In the genomic region with DNA sequence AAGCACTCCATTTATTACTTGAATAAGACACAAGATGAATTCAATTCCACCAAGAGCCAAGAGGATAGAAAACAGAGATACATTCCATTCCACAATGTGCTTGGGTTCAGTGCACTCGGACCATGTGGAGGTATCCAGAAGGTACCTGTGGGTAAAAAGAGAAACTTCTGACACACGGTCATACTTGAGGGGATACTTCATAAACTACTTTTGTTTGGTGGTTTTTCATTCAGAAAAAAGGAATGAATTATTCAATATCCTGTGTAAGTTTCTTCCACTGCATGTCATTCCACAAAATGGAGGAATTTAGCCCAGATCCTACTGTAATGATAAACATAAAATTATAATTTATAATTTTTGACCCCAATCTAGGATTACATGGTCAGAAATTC, we compare ENCODE assay signal across 13 cellular contexts. TPM values are rescaled to one million over a fixed set of nuclear protein-coding genes. Genes with fewer than 3 reads are reported as not detected.
DNase-seq lines count a peak whose midpoint lies in the region; ATAC-seq and TF ChIP-seq lines count a peak whose summit lies in the region.
"Had no signal": no experiment of that assay in that cellular context is flagged by ENCODE, and none has a peak within 500 bp of the region (broad histone marks: within the 10 kb centered on the region; RNA-seq: fewer than 3 reads in every experiment).

No MANE protein-coding gene starts in this region.

- H3K9me3 Mint-ChIP-seq in Caco-2 (ENCODE audit: unreplicated experiment) (no peaks in the 10 kb centered on the region), natural killer cell (no peaks in the 10 kb centered on the region)
- no peaks in the 10 kb centered on the region for H3K9me3 Mint-ChIP-seq in activated CD8-positive, alpha-beta T cell treated with anti-CD3 and anti-CD28 coated beads, Interleukin-2, amount 10 ng/mL, durations not matched to agents 7 days and 5 days (ENCODE audit: insufficient read depth)

- CTCF ChIA-PET in Caco-2 (lab: Charles Lee), result interaction anchor here (1.5 kb wide), 1 partner anchor 30 kb away, joined by 5 read pairs; no protein-coding TSS in a partner anchor
- CTCF ChIA-PET in Panc1 (lab: Charles Lee), result no interaction called here
- CTCF ChIA-PET in activated CD8-positive, alpha-beta T cell treated with anti-CD3 and anti-CD28 coated beads, Interleukin-2, amount 10 ng/mL, durations not matched to agents 7 days and 5 days (lab: Charles Lee), result no interaction called here

- H3K4me3 Mint-ChIP-seq in Caco-2 (ENCODE audit: unreplicated experiment) (no peak overlapping the region), natural killer cell (no peak overlapping the region)
- H3K4me3 Mint-ChIP-seq in activated CD8-positive, alpha-beta T cell treated with anti-CD3 and anti-CD28 coated beads, Interleukin-2, amount 10 ng/mL, durations not matched to agents 7 days and 5 days, result no peak overlapping the region
- H3K4me3 Mint-ChIP-seq: activated CD8-positive, alpha-beta memory T cell treated with anti-CD3 and anti-CD28 coated beads, Interleukin-2, amount 10 ng/mL, durations not matched to agents 7 days and 5 days had no signal

- TF ChIP-seq CTCF in Caco-2 (IDR thresholded peaks at IDR 0.05; ENCODE audit: insufficient read depth in 1 of 2, low read depth in 1 of 2, low read length in 1 of 2, severe bottlenecking in 1 of 2, unreplicated experiment in 1 of 2), result no peak
- TF ChIP-seq CTCF in Panc1 (IDR thresholded peaks at IDR 0.05), result no peak
- TF ChIP-seq CTCF in fibroblast of pulmonary artery (IDR thresholded peaks at IDR 0.05; ENCODE audit: low read length, missing control alignments), result no peak
- TF ChIP-seq CTCF in gastrocnemius medialis (IDR thresholded peaks at IDR 0.05 in 4 of 5, conservative IDR thresholded peaks at IDR 0.05 in 1 of 5), result no peak
- TF ChIP-seq CTCF in lower leg skin (IDR thresholded peaks at IDR 0.05), result no peak
- TF ChIP-seq CTCF in natural killer cell (IDR thresholded peaks at IDR 0.05), result no peak

- WGBS in lower leg skin, 2 donors, result 31 to 42% methylated on average over 2 of the region's 2 CpGs

- POLR2A ChIA-PET in Caco-2 (lab: Charles Lee) (no interaction called here), Panc1 (lab: Charles Lee) (interaction anchor here (1.4 kb wide), 1 partner anchor 101 kb away, joined by 5 read pairs; no protein-coding TSS in a partner anchor)
- POLR2A ChIA-PET in activated CD8-positive, alpha-beta T cell treated with anti-CD3 and anti-CD28 coated beads, Interleukin-2, amount 10 ng/mL, durations not matched to agents 7 days and 5 days (lab: Charles Lee), result no interaction called here

- H3K9me3 ChIP-seq in Caco-2 (no peaks in the 10 kb centered on the region), Panc1 (ENCODE audit: control insufficient read depth, insufficient read depth, low read depth, low read length) (no peaks in the 10 kb centered on the region), gastrocnemius medialis (no peaks in the 10 kb centered on the region)

- BruUV-seq in Caco-2 (replicated peaks; lab: Mats Ljungman, UMichigan) (no TSS peak), Panc1 (replicated peaks; lab: Mats Ljungman, UMichigan) (no TSS peak)

- H3K4me3 ChIP-seq in Caco-2 (ENCODE audit: low read depth, low read length) (no peak overlapping the region), Panc1 (ENCODE audit: low read depth in 2 of 2, low read length in 2 of 2) (peak overlapping the region; percentile 49 to 88), fibroblast of pulmonary artery (replicated peaks; ENCODE audit: low read depth, low read length) (peak overlapping the region; percentile 11), gastrocnemius medialis (no peak overlapping the region), lower leg skin (ENCODE audit: low read depth, poor library complexity, severe bottlenecking) (no peak overlapping the region)

- intact Hi-C loops in Caco-2 (cut with micrococcal nuclease; ENCODE audit: unreplicated experiment) (no loop called here), Panc1 (cut with micrococcal nuclease; ENCODE audit: unreplicated experiment) (no loop called here), gastrocnemius medialis (cut with DNase I; ENCODE audit: low total_unique reads) (no loop called here), lower leg skin (cut with DNase I; ENCODE audit: low total_unique reads) (no loop called here), natural killer cell (cut with micrococcal nuclease) (no loop called here)

- H3K27me3 Mint-ChIP-seq in Caco-2 (ENCODE audit: insufficient read depth, unreplicated experiment), result no peaks in the 10 kb centered on the region
- H3K27me3 Mint-ChIP-seq in activated CD8-positive, alpha-beta T cell treated with anti-CD3 and anti-CD28 coated beads, Interleukin-2, amount 10 ng/mL, durations not matched to agents 7 days and 5 days (ENCODE audit: low read depth), result peaks cover 8% of the 10 kb centered on the region
- H3K27me3 Mint-ChIP-seq in natural killer cell (ENCODE audit: low read depth in 2 of 2), result peaks cover 0 to 3% of the 10 kb centered on the region in 2 donors

- TF ChIP-seq POLR2A in gastrocnemius medialis (IDR thresholded peaks at IDR 0.05), result no peak
- TF ChIP-seq POLR2A in lower leg skin (IDR thresholded peaks at IDR 0.05), result no peak

- DNase-seq in Caco-2 (no peak), Panc1 (ENCODE audit: low read depth, low spot score) (no peak), fibroblast of pulmonary artery (ENCODE audit: low read depth) (no peak), gastrocnemius medialis (no peak), lower leg skin (ENCODE audit: low spot score in 2 of 2) (no peak), natural killer cell (no peak), NAMALWA (ENCODE audit: low spot score) (no peak)
- DNase-seq in activated CD8-positive, alpha-beta T cell treated with anti-CD3 and anti-CD28 coated beads, Interleukin-2, amount 10 ng/mL, durations not matched to agents 7 days and 5 days, result no peak
- DNase-seq: activated CD8-positive, alpha-beta memory T cell treated with anti-CD3 and anti-CD28 coated beads, Interleukin-2, amount 10 ng/mL, durations not matched to agents 7 days and 5 days; activated gamma-delta T cell treated with Interleukin-2 at 50 U/mL for 16 hours; aorta; MM.1S; stimulated activated CD4-positive, alpha-beta T cell treated with anti-CD3 and anti-CD28 coated beads, Interleukin-2, amount 100 ng/mL, for 48 hours had no signal

- no peak for ATAC-seq in Panc1
- ATAC-seq in gastrocnemius medialis, result no peak
- ATAC-seq in activated CD8-positive, alpha-beta T cell treated with anti-CD3 and anti-CD28 coated beads, Interleukin-2, amount 10 ng/mL, durations not matched to agents 7 days and 5 days, result no peak
- ATAC-seq in natural killer cell, result no peak
- ATAC-seq: activated CD8-positive, alpha-beta memory T cell treated with anti-CD3 and anti-CD28 coated beads, Interleukin-2, amount 10 ng/mL, durations not matched to agents 7 days and 5 days had no signal

- H3K27ac ChIP-seq in Panc1 (ENCODE audit: low read length) (peak overlapping the region; percentile 100), gastrocnemius medialis (peak overlapping the region; percentile 55 to 73 (median 69))

- H3K36me3 ChIP-seq in Caco-2 (ENCODE audit: control insufficient read depth, insufficient read depth, low read length), result peaks cover 2% of the 10 kb centered on the region; the same call in 1 of the 2 replicates
- H3K36me3 ChIP-seq in Panc1 (ENCODE audit: control insufficient read depth, insufficient read depth, low read length), result peaks cover 67% of the 10 kb centered on the region
- no peaks in the 10 kb centered on the region for H3K36me3 ChIP-seq in gastrocnemius medialis

- H3K4me1 Mint-ChIP-seq in Caco-2 (ENCODE audit: low read depth, unreplicated experiment) (peaks cover 45% of the 10 kb centered on the region), natural killer cell (no peaks in the 10 kb centered on the region)
- H3K4me1 Mint-ChIP-seq in activated CD8-positive, alpha-beta T cell treated with anti-CD3 and anti-CD28 coated beads, Interleukin-2, amount 10 ng/mL, durations not matched to agents 7 days and 5 days (ENCODE audit: low read depth), result no peaks in the 10 kb centered on the region
- H3K4me1 Mint-ChIP-seq: activated CD8-positive, alpha-beta memory T cell treated with anti-CD3 and anti-CD28 coated beads, Interleukin-2, amount 10 ng/mL, durations not matched to agents 7 days and 5 days had no signal

- H3K36me3 Mint-ChIP-seq in Caco-2 (ENCODE audit: insufficient read depth, unreplicated experiment) (peaks cover 78% of the 10 kb centered on the region), natural killer cell (no peaks in the 10 kb centered on the region)
- no peaks in the 10 kb centered on the region for H3K36me3 Mint-ChIP-seq in activated CD8-positive, alpha-beta T cell treated with anti-CD3 and anti-CD28 coated beads, Interleukin-2, amount 10 ng/mL, durations not matched to agents 7 days and 5 days (ENCODE audit: low read depth)
- H3K36me3 Mint-ChIP-seq: activated CD8-positive, alpha-beta memory T cell treated with anti-CD3 and anti-CD28 coated beads, Interleukin-2, amount 10 ng/mL, durations not matched to agents 7 days and 5 days had no signal

- peak overlapping the region; percentile 33 for H3K27ac Mint-ChIP-seq in Caco-2 (ENCODE audit: unreplicated experiment)
- H3K27ac Mint-ChIP-seq in activated CD8-positive, alpha-beta T cell treated with anti-CD3 and anti-CD28 coated beads, Interleukin-2, amount 10 ng/mL, durations not matched to agents 7 days and 5 days, result no peak overlapping the region
- H3K27ac Mint-ChIP-seq in natural killer cell, result no peak overlapping the region
- H3K27ac Mint-ChIP-seq: activated CD8-positive, alpha-beta memory T cell treated with anti-CD3 and anti-CD28 coated beads, Interleukin-2, amount 10 ng/mL, durations not matched to agents 7 days and 5 days had no signal

- in situ Hi-C loops in Panc1 (cut with HindIII; ENCODE audit: low pct_unique_long_range_greater_than_20kb, low sequenced_read_pairs) (no loop called here), gastrocnemius medialis (cut with MboI; ENCODE audit: low sequenced_read_pairs in 4 of 4) (no loop called here)

- H3K27me3 ChIP-seq in Caco-2 (replicated peaks; ENCODE audit: control insufficient read depth, insufficient read depth, low read length) (no peaks in the 10 kb centered on the region), Panc1 (ENCODE audit: control insufficient read depth, insufficient read depth, low read length) (no peaks in the 10 kb centered on the region), gastrocnemius medialis (no peaks in the 10 kb centered on the region)

- H3K4me1 ChIP-seq in Caco-2 (peaks cover 74% of the 10 kb centered on the region), Panc1 (ENCODE audit: control insufficient read depth, insufficient read depth, low read length) (peaks cover 80% of the 10 kb centered on the region), gastrocnemius medialis (peaks cover 3 to 30% of the 10 kb centered on the region in 2 donors)

RNA-seq across cellular contexts. Expression of a gene that starts 5.7 kb away (rescaled TPM):
- total RNA-seq in Caco-2 (2022) (49.2 and 78.3 TPM in 2 replicates), Panc1 (2021; ENCODE audit: unreplicated experiment) (1,063 TPM), gastrocnemius medialis (10 to 100 TPM; 23.0 to 43.8 (median 38.6) TPM), lower leg skin (100 to 1,000 TPM in 1 of 4 donors, 10 to 100 TPM in 3; 24.5 to 131 (median 51.0) TPM), natural killer cell (not detected)
- polyA plus RNA-seq in Panc1 (2012; ENCODE audit: insufficient read length), result 1,714 TPM
- not detected for total RNA-seq in activated CD8-positive, alpha-beta T cell treated with anti-CD3 and anti-CD28 coated beads, Interleukin-2, amount 10 ng/mL, durations not matched to agents 7 days and 5 days
- total RNA-seq: activated CD8-positive, alpha-beta memory T cell treated with anti-CD3 and anti-CD28 coated beads, Interleukin-2, amount 10 ng/mL, durations not matched to agents 7 days and 5 days had no signal

RNA-seq across cellular contexts. Expression of a gene that starts 38.3 kb away (rescaled TPM):
- total RNA-seq in Caco-2 (2022) (not detected in 2 replicates), Panc1 (2021; ENCODE audit: unreplicated experiment) (54.5 TPM), gastrocnemius medialis (10 to 100 TPM in 1 of 4 donors, 1 to 10 TPM in 3; 4.1 to 13.6 (median 5.9) TPM), lower leg skin (1 to 10 TPM; 1.3 to 4.9 (median 3.0) TPM), natural killer cell (not detected)
- 34.5 TPM for polyA plus RNA-seq in Panc1 (2012; ENCODE audit: insufficient read length)
- not detected for total RNA-seq in activated CD8-positive, alpha-beta T cell treated with anti-CD3 and anti-CD28 coated beads, Interleukin-2, amount 10 ng/mL, durations not matched to agents 7 days and 5 days
- total RNA-seq: activated CD8-positive, alpha-beta memory T cell treated with anti-CD3 and anti-CD28 coated beads, Interleukin-2, amount 10 ng/mL, durations not matched to agents 7 days and 5 days had no signal

Comparison
In these comparisons a context has a peak if more than half of its experiments do, and no peak if none do; other contexts are left out.
1. H3K4me3 ChIP-seq: peak in Panc1 (2 of 2) and fibroblast of pulmonary artery (single experiment); none in Caco-2 (single experiment), gastrocnemius medialis (0 of 4) and lower leg skin (single experiment).
2. RNA of a gene that starts 5.7 kb away (total RNA-seq): 1,063 TPM in Panc1 (single experiment), 24.5 to 131 TPM in lower leg skin, 49.2 to 78.3 TPM in Caco-2 and 23.0 to 43.8 TPM in gastrocnemius medialis; not detected in activated CD8-positive, alpha-beta T cell treated with anti-CD3 and anti-CD28 coated beads, Interleukin-2, amount 10 ng/mL, durations not matched to agents 7 days and 5 days and not detected in natural killer cell; every median in the first group is over 10 times any median in the second.